Comparison of ENCODE assay signal across 1 cellular context in the genomic region with DNA sequence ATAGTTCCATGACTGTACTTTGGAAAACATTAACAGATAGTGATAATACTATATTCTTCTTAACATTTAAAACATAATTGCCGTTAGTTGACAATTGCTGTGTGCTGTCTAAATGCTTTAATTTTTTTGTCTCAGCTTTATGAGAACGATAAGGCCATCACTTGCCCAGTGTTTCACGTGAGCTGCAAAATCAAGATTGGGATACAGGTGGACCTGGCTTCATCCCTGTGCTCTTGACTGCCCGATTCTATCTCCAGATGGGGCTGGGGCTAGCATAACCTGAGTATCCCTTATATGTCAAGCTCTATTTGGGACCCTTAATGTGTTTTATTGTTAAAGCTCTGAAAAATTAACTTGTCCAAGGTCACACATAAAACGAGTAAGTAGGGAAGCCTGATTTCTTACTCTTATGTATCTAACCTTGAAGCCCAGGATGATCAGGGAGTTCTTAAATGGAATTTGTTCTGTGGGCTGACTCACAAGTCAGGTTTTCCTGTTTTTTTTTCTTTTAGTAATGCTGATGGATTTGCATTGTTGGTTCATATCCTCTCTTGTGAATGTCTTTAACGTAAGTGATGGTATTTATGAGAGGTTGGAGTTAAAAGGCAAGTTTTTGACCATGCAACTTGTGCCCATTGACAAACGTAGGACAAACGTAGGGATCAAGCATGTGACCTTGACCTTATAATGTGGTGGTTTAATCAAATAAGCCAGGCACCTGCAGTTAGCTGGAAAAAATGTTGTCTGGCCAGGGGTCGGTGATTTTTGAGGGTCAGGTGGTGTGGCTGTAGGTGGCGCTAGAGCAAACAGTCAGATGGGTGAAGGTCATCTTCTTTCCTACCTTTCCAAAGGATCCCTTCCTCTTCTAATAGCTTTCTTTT.
TF ChIP-seq lines count a peak whose summit lies in the region.

No MANE protein-coding gene starts in this region.

TF ChIP-seq in SK-N-SH, 30 proteins besides CTCF, POLR2A, EP300 and RAD21 (continued from another document):
- TF ChIP-seq FOSL2 (IDR thresholded peaks at IDR 0.05; ENCODE audit: borderline replicate concordance, low read depth) = peak; percentile 76; the same call in 1 of the 2 replicates
- peak; percentile 11; the same call in 1 of the 2 replicates for TF ChIP-seq RXRA (IDR thresholded peaks at IDR 0.05; ENCODE audit: borderline replicate concordance, low read depth)
- TF ChIP-seq CHD2 (IDR thresholded peaks at IDR 0.05; ENCODE audit: low read length, partially characterized antibody) = no peak
- TF ChIP-seq YY1 (IDR thresholded peaks at IDR 0.05; ENCODE audit: low read depth) = no peak
- TF ChIP-seq, protein P1, sequence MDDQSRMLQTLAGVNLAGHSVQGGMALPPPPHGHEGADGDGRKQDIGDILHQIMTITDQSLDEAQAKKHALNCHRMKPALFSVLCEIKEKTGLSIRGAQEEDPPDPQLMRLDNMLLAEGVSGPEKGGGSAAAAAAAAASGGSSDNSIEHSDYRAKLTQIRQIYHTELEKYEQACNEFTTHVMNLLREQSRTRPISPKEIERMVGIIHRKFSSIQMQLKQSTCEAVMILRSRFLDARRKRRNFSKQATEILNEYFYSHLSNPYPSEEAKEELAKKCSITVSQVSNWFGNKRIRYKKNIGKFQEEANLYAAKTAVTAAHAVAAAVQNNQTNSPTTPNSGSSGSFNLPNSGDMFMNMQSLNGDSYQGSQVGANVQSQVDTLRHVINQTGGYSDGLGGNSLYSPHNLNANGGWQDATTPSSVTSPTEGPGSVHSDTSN (IDR thresholded peaks at IDR 0.05) = peak; percentile 54
- TF ChIP-seq, protein P2, sequence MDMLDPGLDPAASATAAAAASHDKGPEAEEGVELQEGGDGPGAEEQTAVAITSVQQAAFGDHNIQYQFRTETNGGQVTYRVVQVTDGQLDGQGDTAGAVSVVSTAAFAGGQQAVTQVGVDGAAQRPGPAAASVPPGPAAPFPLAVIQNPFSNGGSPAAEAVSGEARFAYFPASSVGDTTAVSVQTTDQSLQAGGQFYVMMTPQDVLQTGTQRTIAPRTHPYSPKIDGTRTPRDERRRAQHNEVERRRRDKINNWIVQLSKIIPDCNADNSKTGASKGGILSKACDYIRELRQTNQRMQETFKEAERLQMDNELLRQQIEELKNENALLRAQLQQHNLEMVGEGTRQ (IDR thresholded peaks at IDR 0.05; ENCODE audit: borderline replicate concordance, low read depth, low read length) = no peak
- TF ChIP-seq MEF2A (IDR thresholded peaks at IDR 0.05; ENCODE audit: borderline replicate concordance, low read depth) = no peak
- TF ChIP-seq FOXJ3 (CRISPR knock-in tag; IDR thresholded peaks at IDR 0.05) = no peak
- no peak for TF ChIP-seq GABPA (IDR thresholded peaks at IDR 0.05; ENCODE audit: low read depth)
- no peak for TF ChIP-seq TAF1 (IDR thresholded peaks at IDR 0.05; ENCODE audit: borderline replicate concordance, low read depth, low read length)
- no peak for TF ChIP-seq NFIC (IDR thresholded peaks at IDR 0.05; ENCODE audit: borderline replicate concordance)
- TF ChIP-seq FOXM1 (IDR thresholded peaks at IDR 0.05; ENCODE audit: low read depth) = no peak
- peak; percentile 60; the same call in 1 of the 2 replicates for TF ChIP-seq TCF12 (IDR thresholded peaks at IDR 0.05)
- no peak; the same call in 1 of the 2 replicates for TF ChIP-seq TEAD4 (IDR thresholded peaks at IDR 0.05; ENCODE audit: borderline replicate concordance, insufficient read depth)
- TF ChIP-seq NRF1 (IDR thresholded peaks at IDR 0.05; ENCODE audit: low read depth, low read length) = no peak
- no peak for TF ChIP-seq MXI1 (IDR thresholded peaks at IDR 0.05; ENCODE audit: low read depth, low read length)
- no peak for TF ChIP-seq SMC3 (IDR thresholded peaks at IDR 0.05; ENCODE audit: low read depth, low read length)
- no peak for TF ChIP-seq GATA2 (CRISPR knock-in tag; IDR thresholded peaks at IDR 0.05)
- no peak for TF ChIP-seq IRF3 (IDR thresholded peaks at IDR 0.05; ENCODE audit: low read depth, low read length)
- no peak for TF ChIP-seq ZBTB33 (IDR thresholded peaks at IDR 0.05; ENCODE audit: borderline replicate concordance, low read depth)
- no peak for TF ChIP-seq ELF1 (IDR thresholded peaks at IDR 0.05)
- TF ChIP-seq RFX5 (IDR thresholded peaks at IDR 0.05; ENCODE audit: low read length) = no peak
- TF ChIP-seq, protein P3, sequence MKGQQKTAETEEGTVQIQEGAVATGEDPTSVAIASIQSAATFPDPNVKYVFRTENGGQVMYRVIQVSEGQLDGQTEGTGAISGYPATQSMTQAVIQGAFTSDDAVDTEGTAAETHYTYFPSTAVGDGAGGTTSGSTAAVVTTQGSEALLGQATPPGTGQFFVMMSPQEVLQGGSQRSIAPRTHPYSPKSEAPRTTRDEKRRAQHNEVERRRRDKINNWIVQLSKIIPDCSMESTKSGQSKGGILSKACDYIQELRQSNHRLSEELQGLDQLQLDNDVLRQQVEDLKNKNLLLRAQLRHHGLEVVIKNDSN (IDR thresholded peaks at IDR 0.05; ENCODE audit: borderline replicate concordance, low read depth) = no peak
- TF ChIP-seq POLR2AphosphoS5 (IDR thresholded peaks at IDR 0.05; ENCODE audit: low read depth, low read length) = no peak
- no peak for TF ChIP-seq SIN3A (IDR thresholded peaks at IDR 0.05; ENCODE audit: borderline replicate concordance, low read depth, low read length)
- TF ChIP-seq JUND (IDR thresholded peaks at IDR 0.05) = peak; percentile 43; the same call in 1 of the 2 replicates
- no peak for TF ChIP-seq EZH2phosphoT487 (IDR thresholded peaks at IDR 0.05; ENCODE audit: borderline replicate concordance, low read depth)
- TF ChIP-seq, protein P4, sequence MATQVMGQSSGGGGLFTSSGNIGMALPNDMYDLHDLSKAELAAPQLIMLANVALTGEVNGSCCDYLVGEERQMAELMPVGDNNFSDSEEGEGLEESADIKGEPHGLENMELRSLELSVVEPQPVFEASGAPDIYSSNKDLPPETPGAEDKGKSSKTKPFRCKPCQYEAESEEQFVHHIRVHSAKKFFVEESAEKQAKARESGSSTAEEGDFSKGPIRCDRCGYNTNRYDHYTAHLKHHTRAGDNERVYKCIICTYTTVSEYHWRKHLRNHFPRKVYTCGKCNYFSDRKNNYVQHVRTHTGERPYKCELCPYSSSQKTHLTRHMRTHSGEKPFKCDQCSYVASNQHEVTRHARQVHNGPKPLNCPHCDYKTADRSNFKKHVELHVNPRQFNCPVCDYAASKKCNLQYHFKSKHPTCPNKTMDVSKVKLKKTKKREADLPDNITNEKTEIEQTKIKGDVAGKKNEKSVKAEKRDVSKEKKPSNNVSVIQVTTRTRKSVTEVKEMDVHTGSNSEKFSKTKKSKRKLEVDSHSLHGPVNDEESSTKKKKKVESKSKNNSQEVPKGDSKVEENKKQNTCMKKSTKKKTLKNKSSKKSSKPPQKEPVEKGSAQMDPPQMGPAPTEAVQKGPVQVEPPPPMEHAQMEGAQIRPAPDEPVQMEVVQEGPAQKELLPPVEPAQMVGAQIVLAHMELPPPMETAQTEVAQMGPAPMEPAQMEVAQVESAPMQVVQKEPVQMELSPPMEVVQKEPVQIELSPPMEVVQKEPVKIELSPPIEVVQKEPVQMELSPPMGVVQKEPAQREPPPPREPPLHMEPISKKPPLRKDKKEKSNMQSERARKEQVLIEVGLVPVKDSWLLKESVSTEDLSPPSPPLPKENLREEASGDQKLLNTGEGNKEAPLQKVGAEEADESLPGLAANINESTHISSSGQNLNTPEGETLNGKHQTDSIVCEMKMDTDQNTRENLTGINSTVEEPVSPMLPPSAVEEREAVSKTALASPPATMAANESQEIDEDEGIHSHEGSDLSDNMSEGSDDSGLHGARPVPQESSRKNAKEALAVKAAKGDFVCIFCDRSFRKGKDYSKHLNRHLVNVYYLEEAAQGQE (IDR thresholded peaks at IDR 0.05; ENCODE audit: low read depth, low read length) = no peak
